In genomic region chr15:81161215-81161673, GRCh38 we compare ENCODE assay signal across 15 cellular contexts. TPM values are rescaled to one million over a fixed set of nuclear protein-coding genes. Genes with fewer than 3 reads are reported as not detected.
A peak's percentile ranks its signal among the peaks of the same experiment; 100 is the strongest.
DNase-seq lines count a peak whose midpoint lies in the region; ATAC-seq and TF ChIP-seq lines count a peak whose summit lies in the region.
"Had no signal": no experiment of that assay in that cellular context is flagged by ENCODE, and none has a peak within 500 bp of the region (broad histone marks: within the 10 kb centered on the region; RNA-seq: fewer than 3 reads in every experiment).

No MANE protein-coding gene starts in this region.

- in situ Hi-C loops in G401 (cut with HindIII; ENCODE audit: low sequenced_read_pairs), result no loop called here
- in situ Hi-C loops in GM13977 (cut with MboI; ENCODE audit: low pct_unique_long_range_greater_than_20kb, low sequenced_read_pairs, unreplicated experiment), result no loop called here

- ATAC-seq in left ventricle myocardium superior, result no peak
- no peak for ATAC-seq in GM18505 (IDR thresholded peaks at IDR 0.05; ENCODE audit: unreplicated experiment)
- ATAC-seq: left colon had no signal

- H3K9me3 Mint-ChIP-seq in nephron, result no peaks in the 10 kb centered on the region

- no peaks in the 10 kb centered on the region for H3K36me3 ChIP-seq in right atrium auricular region
- H3K36me3 ChIP-seq in adipocyte (ENCODE audit: control insufficient read depth, insufficient read depth, low read length, severe bottlenecking), result no peaks in the 10 kb centered on the region
- H3K36me3 ChIP-seq: HAP-1 had no signal

- H3K9ac ChIP-seq in adipocyte (ENCODE audit: low read length), result no peak overlapping the region

- H3K4me1 Mint-ChIP-seq in nephron, result peaks cover 21% of the 10 kb centered on the region

- H3K4me3 ChIP-seq in right atrium auricular region (no peak overlapping the region), adipocyte (ENCODE audit: low read length) (no peak overlapping the region)
- H3K4me3 ChIP-seq: HAP-1 had no signal

- H3K27me3 ChIP-seq in right atrium auricular region (no peaks in the 10 kb centered on the region), adipocyte (replicated peaks; ENCODE audit: control insufficient read depth, insufficient read depth, low read length) (no peaks in the 10 kb centered on the region)

- TF ChIP-seq CTCF in right atrium auricular region (IDR thresholded peaks at IDR 0.05) (no peak), nephron (IDR thresholded peaks at IDR 0.05; ENCODE audit: unreplicated experiment in 3 of 3) (no peak), GM13977 (IDR thresholded peaks at IDR 0.05; ENCODE audit: extremely low read depth, insufficient read depth, missing control alignments) (no peak)

- H3K27ac Mint-ChIP-seq in nephron, result peak overlapping the region; percentile 60 to 81 (median 68)

- H3K4me1 ChIP-seq in right atrium auricular region, result peaks cover 0 to 27% of the 10 kb centered on the region in 2 donors
- H3K4me1 ChIP-seq in adipocyte (ENCODE audit: control insufficient read depth, insufficient read depth, low read length), result peaks cover 36% of the 10 kb centered on the region
- H3K4me1 ChIP-seq: HAP-1 had no signal

- no peak for DNase-seq in right atrium auricular region (ENCODE audit: low spot score)
- no peak for DNase-seq in left ventricle myocardium superior
- DNase-seq in adipocyte (ENCODE audit: low read depth), result peak; percentile 11
- no peak for DNase-seq in G401 (ENCODE audit: low spot score)
- no peak for DNase-seq in COLO668 (lab: John Stamatoyannopoulos, UW; ENCODE audit: unreplicated experiment)
- DNase-seq in GM13977 (ENCODE audit: low spot score), result no peak
- DNase-seq: activated CD4-positive, CD25-positive, alpha-beta regulatory T cell treated with anti-CD3 and anti-CD28 coated beads, Interleukin-2, amount 50 U/mL, for 72 hours; left colon; NCI-H774; posterior cingulate gyrus; stimulated activated CD4-positive, alpha-beta T cell treated with anti-CD3 and anti-CD28 coated beads, Interleukin-12 subunit alpha, Interleukin-12 subunit beta, amount 100 ng/mL, for 4 hours had no signal

- H3K9me3 ChIP-seq in right atrium auricular region, result no peaks in the 10 kb centered on the region
- no peaks in the 10 kb centered on the region for H3K9me3 ChIP-seq in adipocyte (ENCODE audit: control insufficient read depth, low read length)
- H3K9me3 ChIP-seq: HAP-1 had no signal

- no peak for TF ChIP-seq POLR2A in GM18505 (IDR thresholded peaks at IDR 0.05; ENCODE audit: borderline replicate concordance, extremely low read depth, insufficient read depth, insufficient read length)

- H3K27ac ChIP-seq in right atrium auricular region, result peak overlapping the region; percentile 34 to 53

- no peak overlapping the region for H3K4me3 Mint-ChIP-seq in nephron

- H3K36me3 Mint-ChIP-seq in nephron (ENCODE audit: low read depth), result no peaks in the 10 kb centered on the region

- intact Hi-C loops in left ventricle myocardium superior (cut with micrococcal nuclease), result no loop called here

- no peaks in the 10 kb centered on the region for H3K27me3 Mint-ChIP-seq in nephron (ENCODE audit: low read depth)

RNA-seq across cellular contexts. Expression of gene CFAP161, which starts 27.2 kb away (rescaled TPM):
- total RNA-seq in right atrium auricular region, result 1 to 10 TPM in 1 of 2 donors, not detected in 1; 6.2 TPM
- total RNA-seq in left ventricle myocardium superior, result 0.94 TPM
- total RNA-seq in G401 (2014; rRNA removed; shearing (Covaris generic)), result not detected in 2 replicates
- total RNA-seq: left colon; T-helper 1 cell treated with Interleukin-12 subunit alpha and Interleukin-12 subunit beta and Interleukin-4 antibody, amounts not matched to agents 30 ng/mL and 1 ng/mL, for 36 hours had no signal

RNA-seq across cellular contexts. Expression of gene IL16, which starts 35.4 kb away (rescaled TPM):
- total RNA-seq in right atrium auricular region, result 10 to 100 TPM in 1 of 2 donors, 1 to 10 TPM in 1; 3.9 to 12.1 TPM
- 5.5 TPM for total RNA-seq in left ventricle myocardium superior
- total RNA-seq in G401 (2014; rRNA removed; shearing (Covaris generic)), result 0.12 TPM in 1 of 2 replicates, not detected in the other
